30 cellular contexts compared by ENCODE assay signal in the genomic region with DNA sequence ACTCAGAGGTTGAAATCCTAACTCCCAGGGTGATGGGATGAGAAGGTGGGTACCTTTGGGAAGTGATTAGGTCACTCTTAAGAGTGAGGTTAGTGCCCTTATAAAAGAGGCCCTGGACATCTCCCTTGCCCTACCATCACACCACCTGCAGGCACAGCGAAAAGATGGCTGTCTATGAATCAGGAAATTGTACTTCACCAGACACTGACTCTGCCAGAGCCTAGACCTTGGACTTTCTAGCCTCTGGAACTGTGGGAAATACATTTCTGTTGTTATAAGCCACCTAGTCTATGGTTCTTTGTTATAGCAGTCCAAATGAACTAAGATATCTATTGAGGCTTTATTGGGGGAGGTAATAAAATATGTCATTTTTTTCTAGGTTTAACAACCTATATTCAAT.
"Had no signal": no experiment of that assay in that cellular context is flagged by ENCODE, and none has a peak within 500 bp of the region (broad histone marks: within the 10 kb centered on the region; RNA-seq: fewer than 3 reads in every experiment).

No MANE protein-coding gene starts in this region.

- H3K27me3 ChIP-seq: adrenal gland, body of pancreas, colonic mucosa, esophagus squamous epithelium, gastroesophageal sphincter had no signal

- H3K27ac ChIP-seq: adrenal gland, body of pancreas, colonic mucosa, epithelial cell of prostate, esophagus squamous epithelium, gastroesophageal sphincter, WERI-Rb-1 had no signal

- ATAC-seq: activated CD4-positive, CD25-positive, alpha-beta regulatory T cell treated with anti-CD3 and anti-CD28 coated beads, Interleukin-2, amount 50 U/mL, for 24 hours; activated CD8-positive, alpha-beta memory T cell treated with anti-CD3 and anti-CD28 coated beads, Interleukin-2, amount 10 ng/mL, durations not matched to agents 7 days and 5 days; activated CD8-positive, alpha-beta T cell treated with anti-CD3 and anti-CD28 coated beads, Interleukin-2, amount 10 ng/mL, durations not matched to agents 7 days and 5 days; activated naive CD8-positive, alpha-beta T cell treated with anti-CD3 and anti-CD28 coated beads, Interleukin-2, amount 50 U/mL, for 24 hours; body of pancreas; gastroesophageal sphincter; T-helper 17 cell had no signal

- H3K36me3 ChIP-seq: adrenal gland, colonic mucosa, esophagus squamous epithelium, gastroesophageal sphincter, WERI-Rb-1 had no signal

- DNase-seq: activated B cell treated with CpG ODN at 0.5 μM for 24 hours; activated CD4-positive, alpha-beta memory T cell treated with anti-CD3 and anti-CD28 coated beads for 36 hours; activated CD4-positive, alpha-beta T cell treated with anti-CD3 and anti-CD28 coated beads for 48 hours; activated CD4-positive, alpha-beta T cell treated with anti-CD3 and anti-CD28 coated beads, Interleukin-2, amount 50 U/mL, for 1 hour; activated CD8-positive, alpha-beta memory T cell treated with anti-CD3 and anti-CD28 coated beads, Interleukin-2, amount 10 ng/mL, durations not matched to agents 7 days and 5 days; activated CD8-positive, alpha-beta memory T cell treated with anti-CD3 and anti-CD28 coated beads, Interleukin-2, amount 50 U/mL, for 4 hours; activated CD8-positive, alpha-beta T cell treated with anti-CD3 and anti-CD28 coated beads, Interleukin-2, amount 10 ng/mL, durations not matched to agents 7 days and 5 days; activated effector memory CD4-positive, alpha-beta T cell treated with anti-CD3 and anti-CD28 coated beads, Interleukin-2, amount 50 U/mL, for 16 hours; activated naive CD4-positive, alpha-beta T cell treated with anti-CD3 and anti-CD28 coated beads for 36 hours; activated naive CD8-positive, alpha-beta T cell treated with anti-CD3 and anti-CD28 coated beads for 36 hours; activated naive CD8-positive, alpha-beta T cell treated with anti-CD3 and anti-CD28 coated beads, Interleukin-2, amount 50 U/mL, for 24 hours; activated T-cell treated with anti-CD3 and anti-CD28 coated beads, Interleukin-2, amount 50 U/mL, for 1 hour; activated T-cell treated with anti-CD3 and anti-CD28 coated beads, Interleukin-2, amount 50 U/mL, for 48 hours; adrenal gland; amygdala; aorta; body of pancreas; central memory CD4-positive, alpha-beta T cell; cerebellar nuclear complex; colonic mucosa; effector CD8-positive, alpha-beta T cell; esophagus squamous epithelium; foreskin melanocyte; T-helper 1 cell; T-helper 17 cell; T1000; WERI-Rb-1 had no signal

- H3K4me1 ChIP-seq: adrenal gland, colonic mucosa had no signal

- H3K4me3 ChIP-seq: adrenal gland, body of pancreas, colonic mucosa, esophagus squamous epithelium, gastroesophageal sphincter had no signal

- H3K9me3 ChIP-seq: adrenal gland, body of pancreas, colonic mucosa, esophagus squamous epithelium, gastroesophageal sphincter had no signal
